In the genomic region with DNA sequence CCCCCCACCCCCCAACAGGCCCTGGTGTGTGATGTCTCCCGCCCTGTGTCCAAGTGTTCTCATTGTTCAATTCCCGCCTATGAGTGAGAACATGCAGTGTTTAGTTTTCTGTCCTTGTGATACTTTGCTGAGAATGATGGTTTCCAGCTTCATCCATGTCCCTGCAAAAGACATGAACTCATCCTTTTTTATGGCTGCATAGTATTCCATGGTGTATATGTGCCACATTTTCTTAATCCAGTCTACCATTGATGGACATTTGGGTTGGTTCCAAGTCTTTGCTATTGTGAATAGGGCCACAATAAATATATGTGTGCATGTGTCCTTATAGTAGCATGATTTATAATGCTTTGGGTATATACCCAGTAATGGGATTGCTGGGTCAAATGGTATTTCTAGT, we compare ENCODE assay signal across 12 cellular contexts. TPM values are rescaled to one million over a fixed set of nuclear protein-coding genes. Genes with fewer than 3 reads are reported as not detected.
"Had no signal": no experiment of that assay in that cellular context is flagged by ENCODE, and none has a peak within 500 bp of the region (broad histone marks: within the 10 kb centered on the region; RNA-seq: fewer than 3 reads in every experiment).

No MANE protein-coding gene starts in this region.

RNA-seq across cellular contexts. Expression of a gene that starts 54.0 kb away (rescaled TPM):
- total RNA-seq: OCI-LY7, PC-3, PC-9, Peyer's patch, Right ventricle myocardium inferior, Right ventricle myocardium superior, RPMI7951, SJCRH30, SJSA1, SK-MEL-5, T-cell had no signal
- polyA plus RNA-seq: SK-N-SH had no signal
